In genomic region chr3:149019581-149019980, GRCh38 we compare ENCODE assay signal across 18 cellular contexts. TPM values are rescaled to one million over a fixed set of nuclear protein-coding genes. Genes with fewer than 3 reads are reported as not detected.
A peak's percentile ranks its signal among the peaks of the same experiment; 100 is the strongest.
DNase-seq lines count a peak whose midpoint lies in the region; ATAC-seq, FAIRE-seq and TF ChIP-seq lines count a peak whose summit lies in the region.
"Had no signal": no experiment of that assay in that cellular context is flagged by ENCODE, and none has a peak within 500 bp of the region (broad histone marks: within the 10 kb centered on the region; RNA-seq: fewer than 3 reads in every experiment).

No MANE protein-coding gene starts in this region.

- 97% methylated on average over 4 of the region's 4 CpGs for WGBS in SK-N-SH (ENCODE audit: low lambda C conversion rate)

- ATAC-seq in SK-N-SH treated with all-trans-retinoic acid at 6 μM for 48 hours = no peak
- ATAC-seq in Panc1 = 0 out of 2 replicates have a peak, but pooled peaks have one; percentile 17
- ATAC-seq in stimulated activated effector memory CD8-positive, alpha-beta T cell treated with anti-CD3 and anti-CD28 coated beads, Interleukin-12 subunit alpha, Interleukin-12 subunit beta, amount 100 ng/mL, for 72 hours = no peak
- ATAC-seq: left lung had no signal

- peaks cover 87% of the 10 kb centered on the region for H3K36me3 Mint-ChIP-seq in stimulated activated effector memory CD8-positive, alpha-beta T cell treated with anti-CD3 and anti-CD28 coated beads, Interleukin-12 subunit alpha, Interleukin-12 subunit beta, amount 100 ng/mL, for 72 hours

- H3K9ac ChIP-seq in SK-N-SH = no peak overlapping the region

- H3K9me2 ChIP-seq in SK-N-SH = no peaks in the 10 kb centered on the region

- intact Hi-C loops in Panc1 (cut with micrococcal nuclease; ENCODE audit: unreplicated experiment) = no loop called here

- TF ChIP-seq CTCF in SK-N-SH (IDR thresholded peaks at IDR 0.05) (no peak), Panc1 (IDR thresholded peaks at IDR 0.05) (no peak), fibroblast of the aortic adventitia (IDR thresholded peaks at IDR 0.05; ENCODE audit: insufficient read depth, low read length) (no peak)

- H4K20me1 ChIP-seq in SK-N-SH (ENCODE audit: insufficient read depth) = no peaks in the 10 kb centered on the region

- no peak overlapping the region for H3K4me3 Mint-ChIP-seq in stimulated activated effector memory CD8-positive, alpha-beta T cell treated with anti-CD3 and anti-CD28 coated beads, Interleukin-12 subunit alpha, Interleukin-12 subunit beta, amount 100 ng/mL, for 72 hours
- H3K4me3 Mint-ChIP-seq: activated naive CD8-positive, alpha-beta T cell had no signal

- peaks cover 59% of the 10 kb centered on the region for H3K4me1 Mint-ChIP-seq in stimulated activated effector memory CD8-positive, alpha-beta T cell treated with anti-CD3 and anti-CD28 coated beads, Interleukin-12 subunit alpha, Interleukin-12 subunit beta, amount 100 ng/mL, for 72 hours

- no TSS peak for BruUV-seq in Panc1 (replicated peaks; lab: Mats Ljungman, UMichigan)

- in situ Hi-C loops in Panc1 (cut with HindIII; ENCODE audit: low pct_unique_long_range_greater_than_20kb, low sequenced_read_pairs) = no loop called here

- H3K27ac Mint-ChIP-seq in stimulated activated effector memory CD8-positive, alpha-beta T cell treated with anti-CD3 and anti-CD28 coated beads, Interleukin-12 subunit alpha, Interleukin-12 subunit beta, amount 100 ng/mL, for 72 hours = peak overlapping the region; percentile 43

- POLR2A ChIA-PET in SK-N-SH (lab: Yijun Ruan, JAX) = no interaction called here
- POLR2A ChIA-PET in Panc1 (lab: Charles Lee) = no interaction called here

- peak overlapping the region in 1 of 2 experiments; percentile 34; a peak in 2 of 4 replicates for H3K27ac ChIP-seq in SK-N-SH (ENCODE audit: low read depth in 2 of 2, low read length in 1 of 2)
- H3K27ac ChIP-seq in Panc1 (ENCODE audit: low read length) = no peak overlapping the region
- H3K27ac ChIP-seq: left lung, thyroid gland had no signal

- H3F3A ChIP-seq in SK-N-SH (replicated peaks; ENCODE audit: insufficient read depth) = peaks cover 33% of the 10 kb centered on the region

- no peak overlapping the region for H2AFZ ChIP-seq in SK-N-SH (ENCODE audit: low read depth)

- H3K9me3 Mint-ChIP-seq in stimulated activated effector memory CD8-positive, alpha-beta T cell treated with anti-CD3 and anti-CD28 coated beads, Interleukin-12 subunit alpha, Interleukin-12 subunit beta, amount 100 ng/mL, for 72 hours = no peaks in the 10 kb centered on the region

- peaks cover under 1% of the 10 kb centered on the region; the same call in 1 of the 2 replicates for H3K9me3 ChIP-seq in SK-N-SH
- peaks cover 9% of the 10 kb centered on the region for H3K9me3 ChIP-seq in Panc1 (ENCODE audit: control insufficient read depth, insufficient read depth, low read depth, low read length)
- H3K9me3 ChIP-seq: left lung, thyroid gland had no signal

- no peak for FAIRE-seq in urothelium cell line (lab: Jason Lieb, UNC)

- peaks cover 0 to 51% of the 10 kb centered on the region in 2 experiments; a peak in 2 of 4 replicates for H3K4me1 ChIP-seq in SK-N-SH (ENCODE audit: control insufficient read depth in 1 of 2, insufficient read depth in 2 of 2, low read depth in 1 of 2, low read length in 1 of 2)
- H3K4me1 ChIP-seq in Panc1 (ENCODE audit: control insufficient read depth, insufficient read depth, low read length) = no peaks in the 10 kb centered on the region

- H3K4me2 ChIP-seq in SK-N-SH = peak overlapping the region; percentile 12; the same call in 1 of the 2 replicates

- H3K36me3 ChIP-seq in SK-N-SH (replicated peaks in 1 of 2; ENCODE audit: control insufficient read depth in 1 of 2, insufficient read depth in 2 of 2, low read length in 1 of 2) (peaks cover 7 to 11% of the 10 kb centered on the region in 2 experiments), Panc1 (ENCODE audit: control insufficient read depth, insufficient read depth, low read length) (peaks cover 16% of the 10 kb centered on the region)

- H3K79me2 ChIP-seq in SK-N-SH (ENCODE audit: insufficient read depth) = no peaks in the 10 kb centered on the region

- H3K4me3 ChIP-seq in SK-N-SH (ENCODE audit: low read depth in 2 of 2, low read length in 1 of 2) = no peak overlapping the region
- H3K4me3 ChIP-seq in Panc1 (ENCODE audit: low read depth in 2 of 2, low read length in 2 of 2) = no peak overlapping the region
- no peak overlapping the region for H3K4me3 ChIP-seq in fibroblast of the aortic adventitia (ENCODE audit: low read depth, low read length)
- H3K4me3 ChIP-seq: left lung, thyroid gland had no signal

- TF ChIP-seq RAD21 in SK-N-SH (IDR thresholded peaks at IDR 0.05; ENCODE audit: low read length) = no peak

- no peak for TF ChIP-seq EP300 in SK-N-SH (IDR thresholded peaks at IDR 0.05; ENCODE audit: borderline replicate concordance in 1 of 2, low read depth in 1 of 2, low read length in 1 of 2)

- H3K27me3 ChIP-seq in SK-N-SH (ENCODE audit: insufficient read depth) = no peaks in the 10 kb centered on the region
- no peaks in the 10 kb centered on the region for H3K27me3 ChIP-seq in Panc1 (ENCODE audit: control insufficient read depth, insufficient read depth, low read length)
- H3K27me3 ChIP-seq: left lung, thyroid gland had no signal

- no peak for DNase-seq in SK-N-SH
- DNase-seq in Panc1 (ENCODE audit: low read depth, low spot score) = no peak
- peak; percentile 20 for DNase-seq in fibroblast of the aortic adventitia (ENCODE audit: low read depth)
- no peak for DNase-seq in stimulated activated effector memory CD8-positive, alpha-beta T cell treated with anti-CD3 and anti-CD28 coated beads, Interleukin-12 subunit alpha, Interleukin-12 subunit beta, amount 100 ng/mL, for 72 hours (ENCODE audit: low spot score in 2 of 2)
- DNase-seq in NCI-H1694 treated with DMSO at 0.1 percent for 48 hours (lab: John Stamatoyannopoulos, UW) = no peak
- DNase-seq in stimulated activated naive CD4-positive, alpha-beta T cell (lab: John Stamatoyannopoulos, UW) = no peak
- DNase-seq in urothelium cell line (ENCODE audit: low spot score) = no peak
- DNase-seq: activated CD4-positive, CD25-positive, alpha-beta regulatory T cell treated with anti-CD3 and anti-CD28 coated beads, Interleukin-2, amount 50 U/mL, for 72 hours; COR-L47; left lung; NCI-H1694; NCI-H510A treated with DMSO at 0.1 percent for 48 hours; RPMI8226; stimulated activated CD4-positive, alpha-beta T cell treated with anti-CD3 and anti-CD28 coated beads, Interleukin-1b, Interleukin-23, amount 100 ng/mL, for 48 hours; T-helper 2 cell; thyroid gland had no signal

- CTCF ChIA-PET in SK-N-SH (lab: Yijun Ruan, JAX) = no interaction called here
- CTCF ChIA-PET in Panc1 (lab: Charles Lee) = no interaction called here

TF ChIP-seq in SK-N-SH, 30 proteins besides CTCF, POLR2A, EP300 and RAD21 (continues in another document):
- TF ChIP-seq ELF1 (IDR thresholded peaks at IDR 0.05) (no peak), TEAD4 (IDR thresholded peaks at IDR 0.05; ENCODE audit: borderline replicate concordance, insufficient read depth) (no peak), FOSL2 (IDR thresholded peaks at IDR 0.05; ENCODE audit: borderline replicate concordance, low read depth) (no peak), MAX (IDR thresholded peaks at IDR 0.05; ENCODE audit: low read depth) (no peak), TAF1 (IDR thresholded peaks at IDR 0.05; ENCODE audit: borderline replicate concordance, low read depth, low read length) (no peak), YY1 (IDR thresholded peaks at IDR 0.05; ENCODE audit: low read depth) (no peak), MEF2A (IDR thresholded peaks at IDR 0.05; ENCODE audit: borderline replicate concordance, low read depth) (no peak)
- TF ChIP-seq, protein P1, sequence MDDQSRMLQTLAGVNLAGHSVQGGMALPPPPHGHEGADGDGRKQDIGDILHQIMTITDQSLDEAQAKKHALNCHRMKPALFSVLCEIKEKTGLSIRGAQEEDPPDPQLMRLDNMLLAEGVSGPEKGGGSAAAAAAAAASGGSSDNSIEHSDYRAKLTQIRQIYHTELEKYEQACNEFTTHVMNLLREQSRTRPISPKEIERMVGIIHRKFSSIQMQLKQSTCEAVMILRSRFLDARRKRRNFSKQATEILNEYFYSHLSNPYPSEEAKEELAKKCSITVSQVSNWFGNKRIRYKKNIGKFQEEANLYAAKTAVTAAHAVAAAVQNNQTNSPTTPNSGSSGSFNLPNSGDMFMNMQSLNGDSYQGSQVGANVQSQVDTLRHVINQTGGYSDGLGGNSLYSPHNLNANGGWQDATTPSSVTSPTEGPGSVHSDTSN (IDR thresholded peaks at IDR 0.05) = no peak

TF ChIP-seq in SK-N-SH treated with all-trans-retinoic acid at 6 μM for 48 hours, 23 proteins besides CTCF, POLR2A, EP300 and RAD21 (continues in another document):
- TF ChIP-seq, protein P2, sequence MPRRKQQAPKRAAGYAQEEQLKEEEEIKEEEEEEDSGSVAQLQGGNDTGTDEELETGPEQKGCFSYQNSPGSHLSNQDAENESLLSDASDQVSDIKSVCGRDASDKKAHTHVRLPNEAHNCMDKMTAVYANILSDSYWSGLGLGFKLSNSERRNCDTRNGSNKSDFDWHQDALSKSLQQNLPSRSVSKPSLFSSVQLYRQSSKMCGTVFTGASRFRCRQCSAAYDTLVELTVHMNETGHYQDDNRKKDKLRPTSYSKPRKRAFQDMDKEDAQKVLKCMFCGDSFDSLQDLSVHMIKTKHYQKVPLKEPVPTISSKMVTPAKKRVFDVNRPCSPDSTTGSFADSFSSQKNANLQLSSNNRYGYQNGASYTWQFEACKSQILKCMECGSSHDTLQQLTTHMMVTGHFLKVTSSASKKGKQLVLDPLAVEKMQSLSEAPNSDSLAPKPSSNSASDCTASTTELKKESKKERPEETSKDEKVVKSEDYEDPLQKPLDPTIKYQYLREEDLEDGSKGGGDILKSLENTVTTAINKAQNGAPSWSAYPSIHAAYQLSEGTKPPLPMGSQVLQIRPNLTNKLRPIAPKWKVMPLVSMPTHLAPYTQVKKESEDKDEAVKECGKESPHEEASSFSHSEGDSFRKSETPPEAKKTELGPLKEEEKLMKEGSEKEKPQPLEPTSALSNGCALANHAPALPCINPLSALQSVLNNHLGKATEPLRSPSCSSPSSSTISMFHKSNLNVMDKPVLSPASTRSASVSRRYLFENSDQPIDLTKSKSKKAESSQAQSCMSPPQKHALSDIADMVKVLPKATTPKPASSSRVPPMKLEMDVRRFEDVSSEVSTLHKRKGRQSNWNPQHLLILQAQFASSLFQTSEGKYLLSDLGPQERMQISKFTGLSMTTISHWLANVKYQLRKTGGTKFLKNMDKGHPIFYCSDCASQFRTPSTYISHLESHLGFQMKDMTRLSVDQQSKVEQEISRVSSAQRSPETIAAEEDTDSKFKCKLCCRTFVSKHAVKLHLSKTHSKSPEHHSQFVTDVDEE (CRISPR knock-in tag; IDR thresholded peaks at IDR 0.05) = no peak
- TF ChIP-seq OSR1 (CRISPR knock-in tag; IDR thresholded peaks at IDR 0.05) (no peak), ARNTL (CRISPR knock-in tag; IDR thresholded peaks at IDR 0.05; ENCODE audit: borderline replicate concordance, low read depth) (no peak), ZNF565 (CRISPR knock-in tag; conservative IDR thresholded peaks at IDR 0.05; ENCODE audit: low read depth) (no peak), ESRRG (CRISPR knock-in tag; IDR thresholded peaks at IDR 0.05) (no peak)

RNA-seq across cellular contexts. Expression of gene GYG1, which starts 28.2 kb away (rescaled TPM):
- polyA plus RNA-seq in SK-N-SH (2012; rRNA removed) = 16.8 and 21.7 TPM in 2 replicates
- 21.0 and 23.2 TPM in 2 replicates for polyA plus RNA-seq in SK-N-SH (2012; cell fraction: cytosol; rRNA removed)
- polyA plus RNA-seq in SK-N-SH (2012; cell fraction: nucleus; rRNA removed) = 8.8 and 20.0 TPM in 2 replicates
- total RNA-seq in Panc1 (2021; ENCODE audit: unreplicated experiment) (75.2 TPM), fibroblast of the aortic adventitia (ENCODE audit: low replicate concordance) (15.0 and 53.4 TPM in 2 replicates)
- 89.3 TPM for polyA plus RNA-seq in Panc1 (2012; ENCODE audit: insufficient read length)
